27 cellular contexts compared by ENCODE assay signal in genomic region chr3:1792466-1792865, GRCh38.
"Had no signal": no experiment of that assay in that cellular context is flagged by ENCODE, and none has a peak within 500 bp of the region (broad histone marks: within the 10 kb centered on the region; RNA-seq: fewer than 3 reads in every experiment).

No MANE protein-coding gene starts in this region.

- H3K27me3 ChIP-seq: stomach, suprapubic skin, testis, thyroid gland, tibial artery, tibial nerve, transverse colon, upper lobe of left lung, upper lobe of right lung, uterus, vagina had no signal

- H3K36me3 ChIP-seq: stomach, suprapubic skin, thoracic aorta, thyroid gland, tibial artery, tibial nerve, transverse colon, upper lobe of left lung, upper lobe of right lung, uterus, vagina had no signal

- ATAC-seq: stimulated activated effector memory CD8-positive, alpha-beta T cell treated with anti-CD3 and anti-CD28 coated beads, Interleukin-12 subunit alpha, Interleukin-12 subunit beta, amount 100 ng/mL, for 72 hours; stimulated activated memory B cell treated with anti-CD40 and anti-IgM and Interleukin-4, amounts not matched to agents 10 μg/mL and 1 μg/mL and 100 μg/mL, for 72 hours; stimulated activated naive B cell treated with anti-CD40 and anti-IgM and Interleukin-4, amounts not matched to agents 10 μg/mL and 1 μg/mL and 100 μg/mL, for 72 hours; stimulated activated naive CD8-positive, alpha-beta T cell treated with anti-CD3 and anti-CD28 coated beads, Interleukin-15, amount 100 ng/mL, for 72 hours; stimulated activated naive CD8-positive, alpha-beta T cell treated with anti-CD3 and anti-CD28 coated beads, Interleukin-15, Interleukin-2, amounts not matched to agents 100 U/mL and 50 U/mL, for 24 hours; upper lobe of right lung had no signal

- H3K9me3 ChIP-seq: stomach, suprapubic skin, testis, thoracic aorta, thyroid gland, tibial artery, tibial nerve, transverse colon, upper lobe of left lung, upper lobe of right lung, uterus, vagina had no signal

- H3K27ac ChIP-seq: stomach, suprapubic skin, testis, thoracic aorta, thyroid gland, tibial artery, tibial nerve, transverse colon, upper lobe of left lung, upper lobe of right lung, uterus, vagina had no signal

- H3K4me1 ChIP-seq: stomach, suprapubic skin, testis, thyroid gland, tibial artery, tibial nerve, transverse colon, upper lobe of left lung, upper lobe of right lung, uterus, vagina had no signal

- H3K4me3 ChIP-seq: stomach, suprapubic skin, testis, thoracic aorta, thyroid gland, tibial artery, tibial nerve, transverse colon, upper lobe of left lung, upper lobe of right lung, uterus, vagina had no signal

- FAIRE-seq: urothelium cell line had no signal

- DNase-seq: stimulated activated CD4-positive, alpha-beta T cell treated with anti-CD3 and anti-CD28 coated beads, Interleukin-2, amount 100 ng/mL, for 48 hours; stimulated activated CD4-positive, alpha-beta T cell treated with anti-CD3 and anti-CD28 coated beads, Interleukin-4, amount 100 ng/mL, for 1 hour; stimulated activated CD4-positive, alpha-beta T cell treated with anti-CD3 and anti-CD28 coated beads, Interleukin-4, amount 100 ng/mL, for 24 hours; stimulated activated CD4-positive, alpha-beta T cell treated with anti-CD3 and anti-CD28 coated beads, Interleukin-4, amount 100 ng/mL, for 4 hours; stimulated activated CD8-positive, alpha-beta memory T cell treated with anti-CD3 and anti-CD28 coated beads, Interleukin-4, amount 100 ng/mL, for 48 hours; stimulated activated naive B cell treated with anti-CD40 and anti-IgM and Interleukin-4, amounts not matched to agents 10 μg/mL and 1 μg/mL and 100 μg/mL, for 72 hours; stimulated activated naive CD4-positive, alpha-beta T cell; stimulated activated naive CD4-positive, alpha-beta T cell treated with Interleukin-2 at 50 U/mL for 16 hours; stimulated activated naive CD8-positive, alpha-beta T cell treated with anti-CD3 and anti-CD28 coated beads, Interleukin-15, amount 100 ng/mL, for 72 hours; stimulated activated naive CD8-positive, alpha-beta T cell treated with anti-CD3 and anti-CD28 coated beads, Interleukin-15, Interleukin-2, amounts not matched to agents 100 U/mL and 50 U/mL, for 24 hours; stomach; substantia nigra; testis; thyroid gland; tibial artery; transverse colon; trophoblast cell; upper lobe of right lung; uterus had no signal
